8 cellular contexts compared by ENCODE assay signal in genomic region chr4:155639674-155640529, GRCh38. TPM values are rescaled to one million over a fixed set of nuclear protein-coding genes. Genes with fewer than 3 reads are reported as not detected.
DNase-seq lines count a peak whose midpoint lies in the region; ATAC-seq and TF ChIP-seq lines count a peak whose summit lies in the region.

No MANE protein-coding gene starts in this region.

- H3K4me3 Mint-ChIP-seq in chondrocyte (ENCODE audit: unreplicated experiment), result no peak overlapping the region

- peak; percentile 79 for ATAC-seq in GM21360 (IDR thresholded peaks at IDR 0.05; ENCODE audit: unreplicated experiment)
- peak; percentile 78 for ATAC-seq in HG03354 (IDR thresholded peaks at IDR 0.05; ENCODE audit: poor library complexity, severe bottlenecking, unreplicated experiment)

- H3K27me3 Mint-ChIP-seq in chondrocyte (ENCODE audit: low read depth), result peaks cover 4% of the 10 kb centered on the region

- H3K4me1 Mint-ChIP-seq in chondrocyte (ENCODE audit: low read depth), result no peaks in the 10 kb centered on the region

- H3K9me3 Mint-ChIP-seq in chondrocyte (ENCODE audit: low read depth), result no peaks in the 10 kb centered on the region

- H3K4me3 ChIP-seq in choroid plexus epithelial cell (ENCODE audit: low read depth, low read length), result no peak overlapping the region

- in situ Hi-C loops in GM13976 (cut with MboI; ENCODE audit: low sequenced_read_pairs, unreplicated experiment), result no loop called here

- DNase-seq in GM13976 (ENCODE audit: low spot score) (peak; percentile 54), choroid plexus epithelial cell (ENCODE audit: low read depth) (peak; percentile 3), NCI-H1092 (lab: John Stamatoyannopoulos, UW) (no peak), NCI-H226 (no peak), chondrocyte (ENCODE audit: low spot score) (no peak)
- no peak for DNase-seq in stimulated activated CD4-positive, alpha-beta T cell treated with anti-CD3 and anti-CD28 coated beads, Interleukin-4, amount 100 ng/mL, for 4 hours

- TF ChIP-seq CTCF in GM13976 (IDR thresholded peaks at IDR 0.05; ENCODE audit: borderline replicate concordance, control extremely low read depth, extremely low read depth, insufficient read depth, missing control alignments) (no peak), choroid plexus epithelial cell (conservative IDR thresholded peaks at IDR 0.05; ENCODE audit: low read depth, low read length) (no peak), chondrocyte (IDR thresholded peaks at IDR 0.05) (no peak)

- H3K27ac Mint-ChIP-seq in chondrocyte (ENCODE audit: unreplicated experiment), result no peak overlapping the region

- no peaks in the 10 kb centered on the region for H3K36me3 Mint-ChIP-seq in chondrocyte (ENCODE audit: low read depth)

RNA-seq across cellular contexts. Expression of gene GUCY1A1, which starts 26.7 kb away (rescaled TPM):
- 29.4 to 33.9 TPM (median 30.9 TPM) in 3 replicates for total RNA-seq in chondrocyte

Comparison
In these comparisons a context has a peak if more than half of its experiments do, and no peak if none do; other contexts are left out.
1. DNase-seq: peak in GM13976 (single experiment) and choroid plexus epithelial cell (single experiment); none in NCI-H1092 (single experiment), stimulated activated CD4-positive, alpha-beta T cell treated with anti-CD3 and anti-CD28 coated beads, Interleukin-4, amount 100 ng/mL, for 4 hours (0 of 2), NCI-H226 (single experiment) and chondrocyte (single experiment).